Comparison of ENCODE assay signal across 3 cellular contexts in the genomic region with DNA sequence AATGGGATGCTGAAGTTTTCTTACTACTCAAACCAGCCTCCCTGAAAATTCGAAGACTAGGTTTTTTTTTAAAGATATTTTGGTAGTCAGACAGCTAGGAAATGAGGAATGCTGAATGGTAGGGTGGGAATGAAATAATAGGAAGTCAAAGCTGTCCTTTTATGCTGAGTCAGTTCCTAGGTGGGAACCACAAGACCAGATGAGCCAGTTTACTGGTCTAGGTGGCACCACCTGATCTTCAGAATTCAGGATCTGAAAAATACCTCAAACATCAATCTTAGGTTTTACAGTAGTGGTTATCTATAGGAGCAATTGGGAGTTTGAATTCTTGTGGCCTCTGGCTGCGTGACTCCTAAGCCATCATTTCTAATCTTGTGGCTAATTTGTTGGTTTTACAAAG.
TF ChIP-seq lines count a peak whose summit lies in the region.

No MANE protein-coding gene starts in this region.

TF ChIP-seq in SK-N-SH, 30 proteins besides CTCF, POLR2A, EP300 and RAD21:
- TF ChIP-seq CHD2 (IDR thresholded peaks at IDR 0.05; ENCODE audit: low read length, partially characterized antibody) (no peak), RFX5 (IDR thresholded peaks at IDR 0.05; ENCODE audit: low read length) (no peak), JUND (IDR thresholded peaks at IDR 0.05) (no peak), YY1 (IDR thresholded peaks at IDR 0.05; ENCODE audit: low read depth) (no peak), FOXJ3 (CRISPR knock-in tag; IDR thresholded peaks at IDR 0.05) (no peak), RXRA (IDR thresholded peaks at IDR 0.05; ENCODE audit: borderline replicate concordance, low read depth) (no peak), MXI1 (IDR thresholded peaks at IDR 0.05; ENCODE audit: low read depth, low read length) (no peak), TCF12 (IDR thresholded peaks at IDR 0.05) (no peak), NFIC (IDR thresholded peaks at IDR 0.05; ENCODE audit: borderline replicate concordance) (no peak)
- TF ChIP-seq, protein P1, sequence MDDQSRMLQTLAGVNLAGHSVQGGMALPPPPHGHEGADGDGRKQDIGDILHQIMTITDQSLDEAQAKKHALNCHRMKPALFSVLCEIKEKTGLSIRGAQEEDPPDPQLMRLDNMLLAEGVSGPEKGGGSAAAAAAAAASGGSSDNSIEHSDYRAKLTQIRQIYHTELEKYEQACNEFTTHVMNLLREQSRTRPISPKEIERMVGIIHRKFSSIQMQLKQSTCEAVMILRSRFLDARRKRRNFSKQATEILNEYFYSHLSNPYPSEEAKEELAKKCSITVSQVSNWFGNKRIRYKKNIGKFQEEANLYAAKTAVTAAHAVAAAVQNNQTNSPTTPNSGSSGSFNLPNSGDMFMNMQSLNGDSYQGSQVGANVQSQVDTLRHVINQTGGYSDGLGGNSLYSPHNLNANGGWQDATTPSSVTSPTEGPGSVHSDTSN (IDR thresholded peaks at IDR 0.05), result no peak

TF ChIP-seq in SK-N-SH treated with all-trans-retinoic acid at 6 μM for 48 hours, 23 proteins besides CTCF, POLR2A, EP300 and RAD21:
- TF ChIP-seq, protein P2, sequence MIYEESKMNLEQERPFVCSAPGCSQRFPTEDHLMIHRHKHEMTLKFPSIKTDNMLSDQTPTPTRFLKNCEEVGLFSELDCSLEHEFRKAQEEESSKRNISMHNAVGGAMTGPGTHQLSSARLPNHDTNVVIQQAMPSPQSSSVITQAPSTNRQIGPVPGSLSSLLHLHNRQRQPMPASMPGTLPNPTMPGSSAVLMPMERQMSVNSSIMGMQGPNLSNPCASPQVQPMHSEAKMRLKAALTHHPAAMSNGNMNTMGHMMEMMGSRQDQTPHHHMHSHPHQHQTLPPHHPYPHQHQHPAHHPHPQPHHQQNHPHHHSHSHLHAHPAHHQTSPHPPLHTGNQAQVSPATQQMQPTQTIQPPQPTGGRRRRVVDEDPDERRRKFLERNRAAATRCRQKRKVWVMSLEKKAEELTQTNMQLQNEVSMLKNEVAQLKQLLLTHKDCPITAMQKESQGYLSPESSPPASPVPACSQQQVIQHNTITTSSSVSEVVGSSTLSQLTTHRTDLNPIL (CRISPR knock-in tag; IDR thresholded peaks at IDR 0.05; ENCODE audit: low read depth), result no peak
- TF ChIP-seq, protein P3, sequence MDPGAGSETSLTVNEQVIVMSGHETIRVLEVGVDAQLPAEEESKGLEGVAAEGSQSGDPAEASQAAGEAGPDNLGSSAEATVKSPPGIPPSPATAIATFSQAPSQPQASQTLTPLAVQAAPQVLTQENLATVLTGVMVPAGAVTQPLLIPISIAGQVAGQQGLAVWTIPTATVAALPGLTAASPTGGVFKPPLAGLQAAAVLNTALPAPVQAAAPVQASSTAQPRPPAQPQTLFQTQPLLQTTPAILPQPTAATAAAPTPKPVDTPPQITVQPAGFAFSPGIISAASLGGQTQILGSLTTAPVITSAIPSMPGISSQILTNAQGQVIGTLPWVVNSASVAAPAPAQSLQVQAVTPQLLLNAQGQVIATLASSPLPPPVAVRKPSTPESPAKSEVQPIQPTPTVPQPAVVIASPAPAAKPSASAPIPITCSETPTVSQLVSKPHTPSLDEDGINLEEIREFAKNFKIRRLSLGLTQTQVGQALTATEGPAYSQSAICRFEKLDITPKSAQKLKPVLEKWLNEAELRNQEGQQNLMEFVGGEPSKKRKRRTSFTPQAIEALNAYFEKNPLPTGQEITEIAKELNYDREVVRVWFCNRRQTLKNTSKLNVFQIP (CRISPR knock-in tag; IDR thresholded peaks at IDR 0.05; ENCODE audit: borderline replicate concordance, low read depth), result no peak
- TF ChIP-seq, protein P4, sequence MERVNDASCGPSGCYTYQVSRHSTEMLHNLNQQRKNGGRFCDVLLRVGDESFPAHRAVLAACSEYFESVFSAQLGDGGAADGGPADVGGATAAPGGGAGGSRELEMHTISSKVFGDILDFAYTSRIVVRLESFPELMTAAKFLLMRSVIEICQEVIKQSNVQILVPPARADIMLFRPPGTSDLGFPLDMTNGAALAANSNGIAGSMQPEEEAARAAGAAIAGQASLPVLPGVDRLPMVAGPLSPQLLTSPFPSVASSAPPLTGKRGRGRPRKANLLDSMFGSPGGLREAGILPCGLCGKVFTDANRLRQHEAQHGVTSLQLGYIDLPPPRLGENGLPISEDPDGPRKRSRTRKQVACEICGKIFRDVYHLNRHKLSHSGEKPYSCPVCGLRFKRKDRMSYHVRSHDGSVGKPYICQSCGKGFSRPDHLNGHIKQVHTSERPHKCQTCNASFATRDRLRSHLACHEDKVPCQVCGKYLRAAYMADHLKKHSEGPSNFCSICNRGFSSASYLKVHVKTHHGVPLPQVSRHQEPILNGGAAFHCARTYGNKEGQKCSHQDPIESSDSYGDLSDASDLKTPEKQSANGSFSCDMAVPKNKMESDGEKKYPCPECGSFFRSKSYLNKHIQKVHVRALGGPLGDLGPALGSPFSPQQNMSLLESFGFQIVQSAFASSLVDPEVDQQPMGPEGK (CRISPR knock-in tag; IDR thresholded peaks at IDR 0.05; ENCODE audit: borderline replicate concordance), result no peak

TF ChIP-seq in endothelial cell of umbilical vein, 7 proteins besides CTCF, POLR2A, EP300 and RAD21:
- TF ChIP-seq FOS (IDR thresholded peaks at IDR 0.05; ENCODE audit: borderline replicate concordance, insufficient read depth, low read length) (peak; percentile 12), EZH2 (IDR thresholded peaks at IDR 0.05; ENCODE audit: borderline replicate concordance, low read depth, low read length, severe bottlenecking) (no peak), JUN (IDR thresholded peaks at IDR 0.05; ENCODE audit: borderline replicate concordance, insufficient read depth, insufficient read length, low read depth) (peak; percentile 13)
